In the genomic region with DNA sequence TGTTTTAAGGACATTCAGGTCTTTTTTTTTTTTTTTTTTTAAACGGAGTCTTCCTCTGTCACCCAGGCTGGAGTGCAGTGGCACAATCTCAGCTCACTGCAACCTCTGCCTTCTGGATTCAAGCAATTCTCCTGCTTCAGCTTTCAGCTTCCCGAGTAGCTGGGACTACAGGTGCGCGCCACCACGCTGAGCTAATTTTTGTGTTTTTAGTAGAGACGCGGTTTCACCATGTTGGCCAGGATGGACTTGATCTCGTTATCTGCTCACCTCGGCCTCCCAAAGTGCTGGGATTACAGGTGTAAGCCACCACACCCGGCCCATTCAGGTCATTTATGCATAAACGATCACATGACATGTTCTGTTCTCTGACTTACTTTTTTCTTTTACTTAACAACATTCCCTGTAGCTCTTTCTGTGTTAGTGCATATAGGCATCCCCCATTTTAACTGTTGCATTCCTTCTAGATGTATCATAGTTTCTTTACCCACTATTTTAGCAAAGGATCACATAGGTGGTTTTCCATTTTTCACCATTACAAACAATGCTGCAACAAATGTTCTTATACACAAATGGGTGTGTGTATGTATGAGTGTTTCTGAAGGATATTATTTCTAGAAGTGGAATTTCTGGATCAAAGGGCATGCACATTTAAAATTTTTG, we compare ENCODE assay signal across 3 cellular contexts.
TF ChIP-seq lines count a peak whose summit lies in the region.

No MANE protein-coding gene starts in this region.

TF ChIP-seq in GM23338, 12 proteins besides CTCF, POLR2A, EP300 and RAD21 (continues in another document):
- no peak for TF ChIP-seq CREB1 (CRISPR knock-in tag; IDR thresholded peaks at IDR 0.05; ENCODE audit: low read depth)
- no peak for TF ChIP-seq ZNF462 (CRISPR knock-in tag; IDR thresholded peaks at IDR 0.05)

TF ChIP-seq in K562, 482 proteins besides CTCF, POLR2A, EP300 and RAD21:
- no peak for TF ChIP-seq HDAC3 (IDR thresholded peaks at IDR 0.05; ENCODE audit: borderline replicate concordance, partially characterized antibody)
- TF ChIP-seq, protein P1, sequence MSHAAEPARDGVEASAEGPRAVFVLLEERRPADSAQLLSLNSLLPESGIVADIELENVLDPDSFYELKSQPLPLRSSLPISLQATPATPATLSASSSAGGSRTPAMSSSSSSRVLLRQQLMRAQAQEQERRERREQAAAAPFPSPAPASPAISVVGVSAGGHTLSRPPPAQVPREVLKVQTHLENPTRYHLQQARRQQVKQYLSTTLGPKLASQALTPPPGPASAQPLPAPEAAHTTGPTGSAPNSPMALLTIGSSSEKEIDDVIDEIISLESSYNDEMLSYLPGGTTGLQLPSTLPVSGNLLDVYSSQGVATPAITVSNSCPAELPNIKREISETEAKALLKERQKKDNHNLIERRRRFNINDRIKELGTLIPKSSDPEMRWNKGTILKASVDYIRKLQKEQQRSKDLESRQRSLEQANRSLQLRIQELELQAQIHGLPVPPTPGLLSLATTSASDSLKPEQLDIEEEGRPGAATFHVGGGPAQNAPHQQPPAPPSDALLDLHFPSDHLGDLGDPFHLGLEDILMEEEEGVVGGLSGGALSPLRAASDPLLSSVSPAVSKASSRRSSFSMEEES (CRISPR knock-in tag; IDR thresholded peaks at IDR 0.05): peak; percentile 19; the same call in 1 of the 2 replicates
TF ChIP-seq in K562: peak in this region for 1.

TF ChIP-seq in HepG2, 621 proteins besides CTCF, POLR2A, EP300 and RAD21:
- TF ChIP-seq ZNF572 (CRISPR knock-in tag; IDR thresholded peaks at IDR 0.05) (no peak), ZMYM3 (CRISPR knock-in tag; IDR thresholded peaks at IDR 0.05) (peak; percentile 72), KDM5B (CRISPR knock-in tag; IDR thresholded peaks at IDR 0.05; ENCODE audit: borderline replicate concordance) (0 out of 2 replicates have a peak, but pooled peaks have one; percentile 37), ZNF460 (CRISPR knock-in tag; IDR thresholded peaks at IDR 0.05; ENCODE audit: borderline replicate concordance) (peak; percentile 95)
